In genomic region chr4:95599777-95600436, GRCh38 we compare ENCODE assay signal across 1 cellular context.
TF ChIP-seq lines count a peak whose summit lies in the region.

No MANE protein-coding gene starts in this region.

TF ChIP-seq in SK-N-SH treated with all-trans-retinoic acid at 6 μM for 48 hours, 23 proteins besides CTCF, POLR2A, EP300 and RAD21 (continued from another document):
- no peak for TF ChIP-seq ZNF70 (CRISPR knock-in tag; IDR thresholded peaks at IDR 0.05)
